In genomic region chr19:7417671-7418324, GRCh38 we compare ENCODE assay signal across 1 cellular context.
TF ChIP-seq lines count a peak whose summit lies in the region.

No MANE protein-coding gene starts in this region.

TF ChIP-seq in GM12878, 131 proteins besides CTCF, POLR2A, EP300 and RAD21 (continued from another document):
- no peak for TF ChIP-seq CEBPZ (IDR thresholded peaks at IDR 0.05; ENCODE audit: low read depth, low read length)
- no peak for TF ChIP-seq BCLAF1 (IDR thresholded peaks at IDR 0.05)
- TF ChIP-seq TCF7 (IDR thresholded peaks at IDR 0.05; ENCODE audit: borderline replicate concordance), result no peak
- TF ChIP-seq CEBPB (IDR thresholded peaks at IDR 0.05; ENCODE audit: borderline replicate concordance in 1 of 2, low read depth in 2 of 2, low read length in 2 of 2), result no peak
- no peak for TF ChIP-seq TCF3 (IDR thresholded peaks at IDR 0.05; ENCODE audit: borderline replicate concordance, insufficient read depth, low read depth, low read length)
- no peak for TF ChIP-seq YY1 (IDR thresholded peaks at IDR 0.05; ENCODE audit: low read depth, low read length)
